1 cellular context compared by ENCODE assay signal in genomic region chr20:33814238-33814712, GRCh38.
TF ChIP-seq lines count a peak whose summit lies in the region.

No MANE protein-coding gene starts in this region.

TF ChIP-seq in HepG2, 621 proteins besides CTCF, POLR2A, EP300 and RAD21 (continues in another document):
- TF ChIP-seq SSRP1 (CRISPR knock-in tag; IDR thresholded peaks at IDR 0.05) (0 out of 2 replicates have a peak, but pooled peaks have one; percentile 77), HNF4A (CRISPR knock-in tag; IDR thresholded peaks at IDR 0.05) (peak; percentile 79), GATAD2A (CRISPR knock-in tag; IDR thresholded peaks at IDR 0.05) (peak; percentile 61), ZNF276 (CRISPR knock-in tag; IDR thresholded peaks at IDR 0.05; ENCODE audit: low read depth) (peak; percentile 73; the same call in 1 of the 2 replicates), HNRNPL (IDR thresholded peaks at IDR 0.05; ENCODE audit: low read depth, low read length) (no peak), ZBTB4 (CRISPR knock-in tag; IDR thresholded peaks at IDR 0.05; ENCODE audit: borderline replicate concordance) (0 out of 2 replicates have a peak, but pooled peaks have one; percentile 33), IKZF5 (CRISPR knock-in tag; IDR thresholded peaks at IDR 0.05) (no peak), ZNF782 (CRISPR knock-in tag; IDR thresholded peaks at IDR 0.05; ENCODE audit: borderline replicate concordance) (peak; percentile 31; the same call in 1 of the 2 replicates), ZNF451 (CRISPR knock-in tag; IDR thresholded peaks at IDR 0.05) (0 out of 2 replicates have a peak, but pooled peaks have one; percentile 18), ARID4A (CRISPR knock-in tag; IDR thresholded peaks at IDR 0.05; ENCODE audit: borderline replicate concordance) (peak; percentile 51), MTERF4 (CRISPR knock-in tag; IDR thresholded peaks at IDR 0.05) (no peak), TSC22D2 (CRISPR knock-in tag; IDR thresholded peaks at IDR 0.05; ENCODE audit: borderline replicate concordance) (no peak), SKIL (CRISPR knock-in tag; IDR thresholded peaks at IDR 0.05; ENCODE audit: borderline replicate concordance) (0 out of 2 replicates have a peak, but pooled peaks have one; percentile 27), ZNF562 (CRISPR knock-in tag; IDR thresholded peaks at IDR 0.05; ENCODE audit: borderline replicate concordance) (no peak), ZNF761 (CRISPR knock-in tag; conservative IDR thresholded peaks at IDR 0.05) (0 out of 2 replicates have a peak, but pooled peaks have one; percentile 26), GLI4 (CRISPR knock-in tag; IDR thresholded peaks at IDR 0.05; ENCODE audit: borderline replicate concordance) (no peak), PITX1 (CRISPR knock-in tag; IDR thresholded peaks at IDR 0.05) (0 out of 2 replicates have a peak, but pooled peaks have one; percentile 26), ZBTB37 (CRISPR knock-in tag; IDR thresholded peaks at IDR 0.05) (no peak), ZNF136 (CRISPR knock-in tag; IDR thresholded peaks at IDR 0.05; ENCODE audit: low read depth) (0 out of 2 replicates have a peak, but pooled peaks have one; percentile 47), ZBTB7B (CRISPR knock-in tag; IDR thresholded peaks at IDR 0.05) (no peak), RCOR2 (CRISPR knock-in tag; IDR thresholded peaks at IDR 0.05) (0 out of 2 replicates have a peak, but pooled peaks have one; percentile 7), ZNF33A (CRISPR knock-in tag; IDR thresholded peaks at IDR 0.05; ENCODE audit: borderline replicate concordance) (no peak), ZNF292 (CRISPR knock-in tag; IDR thresholded peaks at IDR 0.05; ENCODE audit: borderline replicate concordance, low read depth) (peak; percentile 61; the same call in 1 of the 2 replicates), FOXP4 (CRISPR knock-in tag; IDR thresholded peaks at IDR 0.05) (peak; percentile 58), PCBP1 (IDR thresholded peaks at IDR 0.05; ENCODE audit: borderline replicate concordance, low read depth, low read length) (no peak), MAFK (conservative IDR thresholded peaks at IDR 0.05 in 1 of 2, IDR thresholded peaks at IDR 0.05 in 1 of 2; ENCODE audit: low read length in 2 of 2) (peak in 1 of 2 experiments; percentile 26; a peak in 1 of 4 replicates), MEF2D (CRISPR knock-in tag; IDR thresholded peaks at IDR 0.05) (no peak), NCOR1 (IDR thresholded peaks at IDR 0.05; ENCODE audit: borderline replicate concordance, low read length) (peak; percentile 26; the same call in 1 of the 2 replicates), XRCC5 (optimal IDR thresholded peaks at IDR 0.05; ENCODE audit: low read length) (peak; percentile 19), ETV5 (CRISPR knock-in tag; IDR thresholded peaks at IDR 0.05; ENCODE audit: borderline replicate concordance) (peak; percentile 23; the same call in 1 of the 2 replicates), IRX3 (CRISPR knock-in tag; IDR thresholded peaks at IDR 0.05; ENCODE audit: borderline replicate concordance, low read depth) (no peak), SRY (CRISPR knock-in tag; IDR thresholded peaks at IDR 0.05) (no peak), ZBTB34 (CRISPR knock-in tag; IDR thresholded peaks at IDR 0.05) (no peak), SAP130 (CRISPR knock-in tag; IDR thresholded peaks at IDR 0.05; ENCODE audit: low read depth) (0 out of 2 replicates have a peak, but pooled peaks have one; percentile 8), ZNF691 (CRISPR knock-in tag; IDR thresholded peaks at IDR 0.05; ENCODE audit: borderline replicate concordance, low read depth) (peak; percentile 45; the same call in 1 of the 2 replicates), ZNF354B (CRISPR knock-in tag; IDR thresholded peaks at IDR 0.05) (peak; percentile 87; the same call in 1 of the 2 replicates), HNF4G (IDR thresholded peaks at IDR 0.05; ENCODE audit: borderline replicate concordance, low read depth, low read length) (peak; percentile 70), HNF4G (CRISPR knock-in tag; IDR thresholded peaks at IDR 0.05; ENCODE audit: borderline replicate concordance, low read depth) (0 out of 2 replicates have a peak, but pooled peaks have one; percentile 41), FOXC1 (CRISPR knock-in tag; IDR thresholded peaks at IDR 0.05; ENCODE audit: borderline replicate concordance) (peak; percentile 47)
